8 cellular contexts compared by ENCODE assay signal in the genomic region with DNA sequence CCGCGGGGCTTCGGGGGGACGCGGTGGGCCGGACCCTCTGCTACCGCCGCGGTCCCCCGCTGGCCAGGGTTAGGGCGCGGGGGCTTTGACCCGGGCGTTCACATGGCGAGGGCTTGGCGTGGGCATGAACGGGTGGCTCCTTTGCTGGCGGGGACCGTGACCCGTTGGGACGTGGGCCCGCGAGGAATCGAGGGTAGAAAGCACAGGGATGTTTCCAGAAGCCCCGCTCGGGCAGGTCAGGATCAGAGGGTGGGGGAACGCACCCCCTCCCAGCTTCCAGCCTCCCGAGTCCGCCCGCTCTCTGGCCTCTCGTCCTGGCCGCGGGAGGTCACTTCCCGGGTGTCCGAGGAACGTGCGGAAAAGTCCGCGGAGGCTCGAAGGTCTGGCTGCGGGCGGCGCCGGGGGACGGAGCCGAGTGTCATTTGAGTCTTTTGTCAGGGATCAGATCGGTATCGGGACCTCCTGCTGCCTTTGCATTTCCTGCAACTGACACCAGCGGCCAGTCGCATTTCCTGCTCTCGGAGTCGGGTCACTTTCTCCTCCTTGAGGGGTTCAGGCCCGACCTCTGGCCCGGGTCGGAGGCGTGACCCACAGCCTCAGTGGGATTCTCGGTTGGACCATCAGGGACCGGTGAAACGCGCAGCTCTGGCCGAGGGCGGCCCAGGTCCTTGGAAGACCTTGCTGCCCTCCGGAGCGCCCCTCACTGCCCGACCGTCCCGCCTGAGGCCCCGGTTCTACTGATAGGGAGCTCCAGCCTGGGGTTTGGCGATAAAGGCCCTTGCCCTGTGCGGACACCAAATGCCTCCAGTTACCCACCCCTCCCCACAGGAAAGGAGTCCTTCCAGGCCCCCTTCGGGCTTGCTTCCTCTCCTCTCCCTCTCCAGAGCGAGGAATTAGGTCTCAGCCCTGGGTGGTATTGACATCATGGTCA. TPM values are rescaled to one million over a fixed set of nuclear protein-coding genes. Genes with fewer than 3 reads are reported as not detected.
DNase-seq lines count a peak whose midpoint lies in the region; ATAC-seq and TF ChIP-seq lines count a peak whose summit lies in the region.

No MANE protein-coding gene starts in this region.

- no peaks in the 10 kb centered on the region for H3K9me3 Mint-ChIP-seq in T-helper 1 cell treated with Interleukin-12 subunit alpha and Interleukin-12 subunit beta and Interleukin-4 antibody, amounts not matched to agents 30 μg/mL and 1 μg/mL, for 36 hours

- TF ChIP-seq CTCF in GM10248 (IDR thresholded peaks at IDR 0.05; ENCODE audit: control extremely low read depth, extremely low read depth, low read depth, missing control alignments) = no peak

- POLR2A ChIA-PET in GM10248 (lab: Yijun Ruan, JAX) = no interaction called here

- intact Hi-C loops in sciatic nerve (cut with DNase I) = no loop called here

- CTCF ChIA-PET in GM10248 (lab: Yijun Ruan, JAX) = interaction anchor here (1.5 kb wide), 1 partner anchor 16 kb away, joined by 3 read pairs; no protein-coding TSS in a partner anchor

- no peaks in the 10 kb centered on the region for H3K36me3 Mint-ChIP-seq in T-helper 1 cell treated with Interleukin-12 subunit alpha and Interleukin-12 subunit beta and Interleukin-4 antibody, amounts not matched to agents 30 μg/mL and 1 μg/mL, for 36 hours (ENCODE audit: low read depth)

- ATAC-seq in sciatic nerve (peak; percentile 17), HG03378 (IDR thresholded peaks at IDR 0.05; ENCODE audit: unreplicated experiment) (no peak)

- peaks cover 11% of the 10 kb centered on the region for H3K4me1 Mint-ChIP-seq in T-helper 1 cell treated with Interleukin-12 subunit alpha and Interleukin-12 subunit beta and Interleukin-4 antibody, amounts not matched to agents 30 μg/mL and 1 μg/mL, for 36 hours (ENCODE audit: low read depth)

- peaks cover 71% of the 10 kb centered on the region for H3K27me3 Mint-ChIP-seq in T-helper 1 cell treated with Interleukin-12 subunit alpha and Interleukin-12 subunit beta and Interleukin-4 antibody, amounts not matched to agents 30 μg/mL and 1 μg/mL, for 36 hours (ENCODE audit: low read depth)

- no peak overlapping the region for H3K27ac Mint-ChIP-seq in T-helper 1 cell treated with Interleukin-12 subunit alpha and Interleukin-12 subunit beta and Interleukin-4 antibody, amounts not matched to agents 30 μg/mL and 1 μg/mL, for 36 hours

- peak overlapping the region; percentile 53 for H3K4me3 Mint-ChIP-seq in T-helper 1 cell treated with Interleukin-12 subunit alpha and Interleukin-12 subunit beta and Interleukin-4 antibody, amounts not matched to agents 30 μg/mL and 1 μg/mL, for 36 hours

- peak; percentile 53 for DNase-seq in GM10248 (ENCODE audit: extremely low spot score)
- peak; percentile 47 for DNase-seq in germinal center (ENCODE audit: low spot score)
- DNase-seq in sciatic nerve (ENCODE audit: low spot score) = no peak
- DNase-seq in foreskin melanocyte = no peak
- no peak for DNase-seq in NK-92 (lab: John Stamatoyannopoulos, UW; ENCODE audit: unreplicated experiment)
- no peak for DNase-seq in mucosa of gallbladder (ENCODE audit: low spot score)

RNA-seq across cellular contexts. Expression of a gene that starts 0.7 kb away (rescaled TPM):
- total RNA-seq in sciatic nerve (0.98 TPM), mucosa of gallbladder (0.52 TPM)

RNA-seq across cellular contexts. Expression of a gene that starts 32.2 kb away (rescaled TPM):
- total RNA-seq in sciatic nerve (not detected), mucosa of gallbladder (0.14 TPM)

Comparison
In these comparisons a context has a peak if more than half of its experiments do, and no peak if none do; other contexts are left out.
1. DNase-seq: peak in GM10248 (single experiment) and germinal center (single experiment); none in sciatic nerve (single experiment), foreskin melanocyte (single experiment), NK-92 (single experiment) and mucosa of gallbladder (single experiment).